15 cellular contexts compared by ENCODE assay signal in genomic region chr2:47218066-47218581, GRCh38. TPM values are rescaled to one million over a fixed set of nuclear protein-coding genes. Genes with fewer than 3 reads are reported as not detected.
DNase-seq lines count a peak whose midpoint lies in the region; FAIRE-seq and TF ChIP-seq lines count a peak whose summit lies in the region.
"Had no signal": no experiment of that assay in that cellular context is flagged by ENCODE, and none has a peak within 500 bp of the region (broad histone marks: within the 10 kb centered on the region; RNA-seq: fewer than 3 reads in every experiment).

No MANE protein-coding gene starts in this region.

- H3K9ac ChIP-seq in kidney (ENCODE audit: low read length in 2 of 2) = no peak overlapping the region

- TF ChIP-seq EP300 in sigmoid colon (IDR thresholded peaks at IDR 0.05) = peak in 3 of 4 donors; percentile 58 to 85 (median 85)

- no peak for TF ChIP-seq POLR2A in sigmoid colon (IDR thresholded peaks at IDR 0.05)

- H3K4me1 ChIP-seq in kidney (ENCODE audit: control insufficient read depth in 1 of 2, insufficient read depth in 1 of 2, low read depth in 1 of 2, low read length in 2 of 2) (peaks cover 6 to 13% of the 10 kb centered on the region in 2 donors), sigmoid colon (peaks cover 0 to 29% (median 20%) of the 10 kb centered on the region in 4 donors)

- intact Hi-C loops in kidney (cut with DNase I) = no loop called here
- intact Hi-C loops in sigmoid colon (cut with DNase I) = no loop called here

- H3K27ac ChIP-seq in kidney (ENCODE audit: low read depth in 2 of 2, low read length in 2 of 2) (no peak overlapping the region), sigmoid colon (peak overlapping the region in 3 of 4 donors; percentile 54 to 77 (median 76))
- H3K27ac ChIP-seq: 22Rv1 had no signal

- H3K36me3 ChIP-seq in kidney (ENCODE audit: control insufficient read depth in 1 of 2, insufficient read depth in 2 of 2, low read length in 2 of 2) = no peaks in the 10 kb centered on the region
- no peaks in the 10 kb centered on the region for H3K36me3 ChIP-seq in sigmoid colon

- 14 to 52% methylated on average over 11 of the region's 11 CpGs for WGBS in sigmoid colon, 2 donors

- DNase-seq in DMS 273 (lab: John Stamatoyannopoulos, UW; ENCODE audit: unreplicated experiment) = peak; percentile 24
- DNase-seq in DMS 273 treated with DMSO at 0.1 percent for 48 hours (lab: John Stamatoyannopoulos, UW) = no peak
- peak; percentile 44 for DNase-seq in NCI-H226
- DNase-seq in kidney = peak; percentile 76
- DNase-seq in sigmoid colon = peak; percentile 90
- DNase-seq in AML-193 (lab: John Stamatoyannopoulos, UW) = no peak
- no peak for DNase-seq in stimulated activated CD4-positive, alpha-beta T cell treated with anti-CD3 and anti-CD28 coated beads, Interleukin-12 subunit alpha, Interleukin-12 subunit beta, amount 100 ng/mL, for 4 hours
- no peak for DNase-seq in GM13976 (ENCODE audit: low spot score)
- DNase-seq: activated CD8-positive, alpha-beta memory T cell treated with anti-CD3 and anti-CD28 coated beads, Interleukin-2, amount 50 U/mL, for 48 hours; CD4-positive, alpha-beta memory T cell; endodermal cell; KG1; NCI-H1930 had no signal

- TF ChIP-seq CTCF in kidney (IDR thresholded peaks at IDR 0.05; ENCODE audit: borderline replicate concordance, extremely low read depth, insufficient read depth) (no peak), sigmoid colon (IDR thresholded peaks at IDR 0.05) (no peak), GM13976 (IDR thresholded peaks at IDR 0.05; ENCODE audit: borderline replicate concordance, control extremely low read depth, extremely low read depth, insufficient read depth, missing control alignments) (no peak)

- H3K9me3 ChIP-seq in kidney (ENCODE audit: control insufficient read depth in 1 of 2, low read length in 2 of 2) (peaks cover 0 to 5% of the 10 kb centered on the region in 2 donors), sigmoid colon (no peaks in the 10 kb centered on the region)

- FAIRE-seq in kidney (lab: Jason Lieb, UNC) = no peak
- FAIRE-seq: frontal cortex had no signal

- H3K4me3 ChIP-seq in kidney (ENCODE audit: low read length in 2 of 2) = no peak overlapping the region
- H3K4me3 ChIP-seq in sigmoid colon = no peak overlapping the region

- H3K27me3 ChIP-seq in sigmoid colon = no peaks in the 10 kb centered on the region

- in situ Hi-C loops in GM13976 (cut with MboI; ENCODE audit: low sequenced_read_pairs, unreplicated experiment) = no loop called here

RNA-seq across cellular contexts. Expression of gene CALM2, which starts 41.8 kb away (rescaled TPM):
- total RNA-seq in kidney = 576 TPM
- 633 TPM for polyA plus RNA-seq in kidney (ENCODE audit: insufficient read depth, low read depth, low replicate concordance)
- 100 to 1,000 TPM; 594 to 993 (median 701) TPM for total RNA-seq in sigmoid colon
- polyA plus RNA-seq in sigmoid colon = 1,000 to 10,000 TPM in 2 of 3 donors, 100 to 1,000 TPM in 1; 660 to 1,449 (median 1,432) TPM

Comparison
In these comparisons a context has a peak if more than half of its experiments do, and no peak if none do; other contexts are left out.
1. DNase-seq: peak in DMS 273 (single experiment), NCI-H226 (single experiment), kidney (single experiment) and sigmoid colon (single experiment); none in DMS 273 treated with DMSO at 0.1 percent for 48 hours (single experiment), AML-193 (0 of 2), stimulated activated CD4-positive, alpha-beta T cell treated with anti-CD3 and anti-CD28 coated beads, Interleukin-12 subunit alpha, Interleukin-12 subunit beta, amount 100 ng/mL, for 4 hours (single experiment) and GM13976 (single experiment).
2. H3K27ac ChIP-seq: peak in sigmoid colon (3 of 4); none in kidney (0 of 2).